21 cellular contexts compared by ENCODE assay signal in the genomic region with DNA sequence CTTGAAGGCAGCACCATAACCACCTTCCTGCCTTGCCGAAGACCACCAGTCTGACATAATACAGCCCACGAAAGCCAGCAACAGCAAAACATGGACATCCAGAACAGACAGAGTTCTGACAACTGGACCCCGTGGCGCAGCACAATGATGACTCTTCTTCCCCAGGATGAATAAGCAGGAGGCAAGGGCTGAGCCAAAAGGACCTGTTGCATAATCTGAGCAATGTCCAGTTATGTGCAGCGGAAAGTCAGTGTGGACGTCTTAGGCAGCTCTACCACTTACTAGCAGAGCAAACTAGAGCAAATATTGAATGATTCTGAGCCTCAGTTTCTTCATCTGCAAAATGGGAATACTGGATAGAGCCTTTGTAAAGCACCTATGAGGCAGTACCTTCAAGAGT.
A peak's percentile ranks its signal among the peaks of the same experiment; 100 is the strongest.
DNase-seq lines count a peak whose midpoint lies in the region; ATAC-seq and TF ChIP-seq lines count a peak whose summit lies in the region.
"Had no signal": no experiment of that assay in that cellular context is flagged by ENCODE, and none has a peak within 500 bp of the region (broad histone marks: within the 10 kb centered on the region; RNA-seq: fewer than 3 reads in every experiment).

No MANE protein-coding gene starts in this region.

- no peaks in the 10 kb centered on the region for H3K9me3 ChIP-seq in RWPE2 (ENCODE audit: severe bottlenecking)
- H3K9me3 ChIP-seq: Caco-2, SJSA1 had no signal

- no peak for TF ChIP-seq CTCF in RWPE2 (IDR thresholded peaks at IDR 0.05; ENCODE audit: poor library complexity, severe bottlenecking)
- TF ChIP-seq CTCF in HFFc6 (IDR thresholded peaks at IDR 0.05) = no peak

- peaks cover 52% of the 10 kb centered on the region for H3K27me3 Mint-ChIP-seq in HFFc6 (ENCODE audit: insufficient read depth)

- DNase-seq in AG20443 (ENCODE audit: low spot score) (peak; percentile 57), RWPE2 (ENCODE audit: low spot score) (peak; percentile 8), left lobe of liver (ENCODE audit: low spot score) (no peak), posterior vena cava (ENCODE audit: low spot score) (peak; percentile 29), NCI-H1417 treated with DMSO at 0.1 percent for 48 hours (lab: John Stamatoyannopoulos, UW) (no peak), NCI-H1694 (lab: John Stamatoyannopoulos, UW) (no peak), HFFc6 (no peak), substantia nigra (lab: John Stamatoyannopoulos, UW) (no peak)
- DNase-seq: Caco-2; CD4-positive, CD25-positive, alpha-beta regulatory T cell; DMS153; EL; H7; NCI-H1436; NCI-H2029 treated with DMSO at 0.1 percent for 48 hours; NCI-H2171 treated with DMSO at 0.1 percent for 48 hours; NCI-H748 treated with DMSO at 0.1 percent for 48 hours; OCI-M1 had no signal

- no peaks in the 10 kb centered on the region for H3K36me3 Mint-ChIP-seq in HFFc6 (ENCODE audit: low read depth)
- H3K36me3 Mint-ChIP-seq: CD4-positive, CD25-positive, alpha-beta regulatory T cell had no signal

- no peak overlapping the region for H3K4me3 ChIP-seq in RWPE2 (ENCODE audit: severe bottlenecking)
- H3K4me3 ChIP-seq: SJSA1 had no signal

- no peaks in the 10 kb centered on the region for H3K9me3 Mint-ChIP-seq in HFFc6

- ATAC-seq in RWPE2 (ENCODE audit: low read depth) (no peak), left lobe of liver (peak; percentile 91)

- no peak overlapping the region for H3K27ac Mint-ChIP-seq in HFFc6
- H3K27ac Mint-ChIP-seq: B cell; CD4-positive, CD25-positive, alpha-beta regulatory T cell had no signal

- no peaks in the 10 kb centered on the region for H3K4me1 Mint-ChIP-seq in HFFc6 (ENCODE audit: low read depth)
- H3K4me1 Mint-ChIP-seq: B cell; CD4-positive, CD25-positive, alpha-beta regulatory T cell had no signal

- no peak overlapping the region for H3K4me3 Mint-ChIP-seq in HFFc6
- H3K4me3 Mint-ChIP-seq: B cell; CD4-positive, CD25-positive, alpha-beta regulatory T cell had no signal

- H3K36me3 ChIP-seq in RWPE2 (ENCODE audit: low read depth) = no peaks in the 10 kb centered on the region
- H3K36me3 ChIP-seq: SJSA1 had no signal

- intact Hi-C loops in posterior vena cava (cut with DNase I) = no loop called here

- H3K27ac ChIP-seq in RWPE2 (ENCODE audit: poor library complexity, severe bottlenecking) = no peak overlapping the region
- no peak overlapping the region for H3K27ac ChIP-seq in substantia nigra (ENCODE audit: low read depth, low read length, poor library complexity, severe bottlenecking)
- H3K27ac ChIP-seq: HL-60, SJSA1 had no signal

- H3K27me3 ChIP-seq in RWPE2 (ENCODE audit: insufficient read depth, poor library complexity, severe bottlenecking) = no peaks in the 10 kb centered on the region

- no peaks in the 10 kb centered on the region for H3K4me1 ChIP-seq in RWPE2 (ENCODE audit: insufficient read depth, poor library complexity, severe bottlenecking)
- H3K4me1 ChIP-seq: Caco-2, SJSA1 had no signal

Comparison
In these comparisons a context has a peak if more than half of its experiments do, and no peak if none do; other contexts are left out.
1. DNase-seq: peak in AG20443 (single experiment), RWPE2 (single experiment) and posterior vena cava (single experiment); none in left lobe of liver (single experiment), NCI-H1417 treated with DMSO at 0.1 percent for 48 hours (single experiment), NCI-H1694 (single experiment), HFFc6 (single experiment) and substantia nigra (0 of 49).